In genomic region chr12:93146278-93146939, GRCh38 we compare ENCODE assay signal across 1 cellular context.
TF ChIP-seq lines count a peak whose summit lies in the region.

No MANE protein-coding gene starts in this region.

TF ChIP-seq in SK-N-SH treated with all-trans-retinoic acid at 6 μM for 48 hours, 23 proteins besides CTCF, POLR2A, EP300 and RAD21 (continued from another document):
- TF ChIP-seq PPARA (CRISPR knock-in tag; IDR thresholded peaks at IDR 0.05; ENCODE audit: borderline replicate concordance): no peak
